Comparison of ENCODE assay signal across 14 cellular contexts in the genomic region with DNA sequence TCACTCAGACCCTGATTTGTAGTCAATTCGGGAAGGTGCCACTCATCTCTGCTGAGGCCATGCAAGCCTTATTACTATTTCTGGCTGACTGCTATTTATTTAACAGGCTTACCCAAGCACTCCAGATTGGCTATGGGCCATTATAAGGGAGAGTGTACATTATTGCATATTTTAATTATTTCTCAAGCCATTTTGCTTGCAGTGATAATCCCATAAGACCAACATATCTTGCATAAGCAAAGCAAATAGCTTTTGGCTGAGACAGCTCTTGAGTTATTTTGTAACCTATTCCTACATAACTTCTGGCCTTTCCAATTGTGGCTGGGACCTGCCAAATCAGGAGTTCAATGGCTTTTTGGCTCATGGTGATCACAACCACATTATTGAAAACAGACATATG.
"Had no signal": no experiment of that assay in that cellular context is flagged by ENCODE, and none has a peak within 500 bp of the region (broad histone marks: within the 10 kb centered on the region; RNA-seq: fewer than 3 reads in every experiment).

No MANE protein-coding gene starts in this region.

- DNase-seq: activated CD4-positive, alpha-beta T cell treated with anti-CD3 and anti-CD28 coated beads, Interleukin-2, amount 50 U/mL, for 4 hours; activated effector memory CD4-positive, alpha-beta T cell treated with anti-CD3 and anti-CD28 coated beads, Interleukin-2, amount 50 U/mL, for 16 hours; activated T-cell treated with anti-CD3 and anti-CD28 coated beads, Interleukin-2, amount 50 U/mL, for 72 hours; adrenal gland; effector memory CD8-positive, alpha-beta T cell; heart right ventricle; kidney glomerular epithelial cell; lower lobe of right lung; nephron progenitor cell; nucleus accumbens; retina; stimulated activated CD4-positive, alpha-beta T cell treated with anti-CD3 and anti-CD28 coated beads, Interleukin-2, amount 100 ng/mL, for 24 hours; SW 1271 had no signal

- H3K27me3 ChIP-seq: adrenal gland, cardiac muscle cell, heart right ventricle had no signal

- H3K4me1 ChIP-seq: heart right ventricle, lower lobe of right lung had no signal

- H3K4me3 ChIP-seq: adrenal gland, cardiac muscle cell, heart right ventricle, lower lobe of right lung had no signal

- H3K27ac ChIP-seq: adrenal gland, cardiac muscle cell, heart right ventricle, lower lobe of right lung had no signal

- H3K9me3 ChIP-seq: adrenal gland, lower lobe of right lung had no signal

- H3K36me3 ChIP-seq: adrenal gland, cardiac muscle cell, heart right ventricle, lower lobe of right lung had no signal

- ATAC-seq: activated T-cell treated with anti-CD3 and anti-CD28 coated beads, Interleukin-2, amount 50 U/mL, for 72 hours; effector memory CD8-positive, alpha-beta T cell; heart right ventricle had no signal
